ENCODE assay signal across 8 cellular contexts in genomic region chr14:26984318-26985177, GRCh38.
A peak's percentile ranks its signal among the peaks of the same experiment; 100 is the strongest.
DNase-seq lines count a peak whose midpoint lies in the region; ATAC-seq and TF ChIP-seq lines count a peak whose summit lies in the region.

No MANE protein-coding gene starts in this region.

- intact Hi-C loops in ovary (cut with DNase I) = no loop called here

- H3K27me3 ChIP-seq in SU-DHL-6 (ENCODE audit: low read length) (no peaks in the 10 kb centered on the region), ovary (no peaks in the 10 kb centered on the region)

- peak; percentile 17 for DNase-seq in AG08395 (ENCODE audit: low spot score)
- peak; percentile 48 for DNase-seq in NCI-H1105 (lab: John Stamatoyannopoulos, UW)
- DNase-seq in foreskin fibroblast = peak; percentile 28 to 82
- DNase-seq in ovary = peak; percentile 35 to 73 (median 44)
- DNase-seq in COLO829 (ENCODE audit: low spot score) = no peak

- H3K9ac ChIP-seq in SU-DHL-6 (ENCODE audit: low read length) = no peak overlapping the region

- TF ChIP-seq EP300 in ovary (IDR thresholded peaks at IDR 0.05) = no peak

- no peaks in the 10 kb centered on the region for H3F3A ChIP-seq in SU-DHL-6 (ENCODE audit: insufficient read depth)

- WGBS in ovary, 3 donors = 50 to 58% (median 53%) methylated on average over 9 of the region's 9 CpGs

- ATAC-seq in HG03469 (IDR thresholded peaks at IDR 0.05; ENCODE audit: unreplicated experiment) = no peak

- no peak overlapping the region for H2AFZ ChIP-seq in SU-DHL-6 (ENCODE audit: low read depth, low read length, severe bottlenecking)

- no peak overlapping the region for H3K27ac ChIP-seq in SU-DHL-6 (ENCODE audit: low read depth, low read length)
- no peak overlapping the region for H3K27ac ChIP-seq in ovary

- TF ChIP-seq CTCF in GM12872 (IDR thresholded peaks at IDR 0.05; ENCODE audit: insufficient read depth, low read depth, low read length) = peak; percentile 52; the same call in 2 of the 3 replicates
- TF ChIP-seq CTCF in SU-DHL-6 (IDR thresholded peaks at IDR 0.05; ENCODE audit: insufficient read depth, low read length, poor library complexity, severe bottlenecking) = peak; percentile 65
- TF ChIP-seq CTCF in foreskin fibroblast (IDR thresholded peaks at IDR 0.05; ENCODE audit: low read depth, low read length) = peak; percentile 70
- TF ChIP-seq CTCF in ovary (IDR thresholded peaks at IDR 0.05) = peak in 1 of 3 donors; percentile 41

- no peaks in the 10 kb centered on the region for H3K79me2 ChIP-seq in SU-DHL-6 (ENCODE audit: insufficient read depth, low read length)

- TF ChIP-seq POLR2A in ovary (IDR thresholded peaks at IDR 0.05) = no peak

- no peaks in the 10 kb centered on the region for H3K4me1 ChIP-seq in ovary (ENCODE audit: insufficient read depth)

- H3K36me3 ChIP-seq in SU-DHL-6 (ENCODE audit: low read length) (no peaks in the 10 kb centered on the region), ovary (no peaks in the 10 kb centered on the region)

- no peaks in the 10 kb centered on the region; the same call in 1 of the 2 replicates for H3K9me2 ChIP-seq in SU-DHL-6 (replicated peaks; ENCODE audit: insufficient read depth, low read length)

- H4K20me1 ChIP-seq in SU-DHL-6 (ENCODE audit: low read depth, low read length) = no peaks in the 10 kb centered on the region

- no peaks in the 10 kb centered on the region for H3K9me3 ChIP-seq in SU-DHL-6 (ENCODE audit: insufficient read depth, low read length)
- no peaks in the 10 kb centered on the region for H3K9me3 ChIP-seq in ovary

- H3K4me3 ChIP-seq in SU-DHL-6 (ENCODE audit: insufficient read depth, low read length, poor library complexity, severe bottlenecking) (no peak overlapping the region), foreskin fibroblast (ENCODE audit: low read depth in 1 of 2, low read length in 2 of 2) (no peak overlapping the region), ovary (no peak overlapping the region)

- no peak overlapping the region for H3K4me2 ChIP-seq in SU-DHL-6 (ENCODE audit: low read depth, low read length, poor library complexity, severe bottlenecking)
